ENCODE assay signal across 21 cellular contexts in genomic region chr6:166413491-166413951, GRCh38. TPM values are rescaled to one million over a fixed set of nuclear protein-coding genes. Genes with fewer than 3 reads are reported as not detected.
DNase-seq lines count a peak whose midpoint lies in the region; ATAC-seq and TF ChIP-seq lines count a peak whose summit lies in the region.
"Had no signal": no experiment of that assay in that cellular context is flagged by ENCODE, and none has a peak within 500 bp of the region (broad histone marks: within the 10 kb centered on the region; RNA-seq: fewer than 3 reads in every experiment).

No MANE protein-coding gene starts in this region.

- no peak overlapping the region for H2BK12ac ChIP-seq in neuronal stem cell (ENCODE audit: low read length)

- peak overlapping the region; percentile 95 for H3K23ac ChIP-seq in neuronal stem cell (ENCODE audit: low read depth, low read length, poor library complexity)

- H3K4me1 ChIP-seq in CD4-positive, alpha-beta memory T cell (ENCODE audit: insufficient read depth, low read length), result peaks cover 85% of the 10 kb centered on the region
- peaks cover 0 to 2% of the 10 kb centered on the region in 2 donors for H3K4me1 ChIP-seq in neuronal stem cell (ENCODE audit: control insufficient read depth in 2 of 2, insufficient read depth in 1 of 2, low read depth in 1 of 2, low read length in 2 of 2)
- no peaks in the 10 kb centered on the region for H3K4me1 ChIP-seq in colonic mucosa
- no peaks in the 10 kb centered on the region for H3K4me1 ChIP-seq in vagina

- no peaks in the 10 kb centered on the region for H3K79me1 ChIP-seq in neuronal stem cell (ENCODE audit: low read depth, low read length)

- no peak for ATAC-seq in activated T-cell treated with anti-CD3 and anti-CD28 coated beads, Interleukin-2, amount 50 U/mL, for 4 hours
- ATAC-seq in T-helper 17 cell, result peak; percentile 29
- ATAC-seq: PC-3 had no signal

- WGBS in neuronal stem cell (ENCODE audit: extremely low coverage in 2 of 2, insufficient read length in 2 of 2, insufficient replicate concordance in 1 of 2), 2 donors, result no CpG with 5 or more reads among the region's 17 CpGs

- H3K9ac ChIP-seq in neuronal stem cell (ENCODE audit: low read depth, low read length, poor library complexity) (no peak overlapping the region), colonic mucosa (ENCODE audit: low read depth in 2 of 2, low read length in 2 of 2) (no peak overlapping the region)
- H3K9ac ChIP-seq: BLaER1 had no signal

- POLR2A ChIA-PET in CD4-positive, alpha-beta memory T cell (lab: Charles Lee; ENCODE audit: partially characterized antibody), result interaction anchor here (1.3 to 2.1 kb wide), 2 partner anchors 22 to 75 kb away, joined by 4 to 6 read pairs; no protein-coding TSS in a partner anchor

- H3K36me3 ChIP-seq in CD4-positive, alpha-beta memory T cell (ENCODE audit: insufficient read depth, low read length), result no peaks in the 10 kb centered on the region
- peaks cover 19 to 56% of the 10 kb centered on the region in 2 donors for H3K36me3 ChIP-seq in neuronal stem cell (replicated peaks in 1 of 2; ENCODE audit: control insufficient read depth in 2 of 2, insufficient read depth in 2 of 2, low read length in 2 of 2)
- H3K36me3 ChIP-seq in colonic mucosa, result no peaks in the 10 kb centered on the region
- H3K36me3 ChIP-seq in vagina, result peaks cover 0 to 30% of the 10 kb centered on the region in 2 donors
- H3K36me3 ChIP-seq: BLaER1 had no signal

- no peak overlapping the region for H3K27ac Mint-ChIP-seq in activated T-cell treated with anti-CD3 and anti-CD28 coated beads, Interleukin-2, amount 50 U/mL, for 24 hours
- H3K27ac Mint-ChIP-seq in CD4-positive, alpha-beta memory T cell, result peak overlapping the region; percentile 70 to 99 (median 78)
- H3K27ac Mint-ChIP-seq in T-helper 17 cell (peak overlapping the region; percentile 89), HFFc6 (no peak overlapping the region)

- TF ChIP-seq CTCF in colonic mucosa (IDR thresholded peaks at IDR 0.05) (no peak), vagina (IDR thresholded peaks at IDR 0.05) (no peak), HFFc6 (IDR thresholded peaks at IDR 0.05) (no peak)

- H3K36me3 Mint-ChIP-seq in activated T-cell treated with anti-CD3 and anti-CD28 coated beads, Interleukin-2, amount 50 U/mL, for 4 hours (ENCODE audit: insufficient read depth), result peaks cover 1% of the 10 kb centered on the region
- peaks cover 6% of the 10 kb centered on the region for H3K36me3 Mint-ChIP-seq in activated T-cell treated with anti-CD3 and anti-CD28 coated beads, Interleukin-2, amount 50 U/mL, for 24 hours (ENCODE audit: low read depth)
- H3K36me3 Mint-ChIP-seq in CD4-positive, alpha-beta memory T cell, result peaks cover 15 to 18% of the 10 kb centered on the region in 2 donors
- peaks cover 10% of the 10 kb centered on the region for H3K36me3 Mint-ChIP-seq in T-helper 17 cell (ENCODE audit: low read depth)
- H3K36me3 Mint-ChIP-seq in HFFc6 (ENCODE audit: low read depth), result no peaks in the 10 kb centered on the region; the same call in 1 of the 2 replicates

- TF ChIP-seq POLR2A in vagina (IDR thresholded peaks at IDR 0.05), result no peak

- no peaks in the 10 kb centered on the region for H3K9me3 ChIP-seq in CD4-positive, alpha-beta memory T cell (ENCODE audit: control insufficient read depth in 1 of 2, low read length in 2 of 2)
- no peaks in the 10 kb centered on the region for H3K9me3 ChIP-seq in T-helper 17 cell (ENCODE audit: control insufficient read depth, low read length, poor library complexity, severe bottlenecking)
- peaks cover 0 to 8% of the 10 kb centered on the region in 2 donors for H3K9me3 ChIP-seq in neuronal stem cell (replicated peaks in 1 of 2; ENCODE audit: control insufficient read depth in 2 of 2, insufficient read depth in 1 of 2, low read depth in 1 of 2, low read length in 2 of 2)
- H3K9me3 ChIP-seq in colonic mucosa, result no peaks in the 10 kb centered on the region
- no peaks in the 10 kb centered on the region for H3K9me3 ChIP-seq in vagina
- H3K9me3 ChIP-seq: BLaER1 had no signal

- peak overlapping the region; percentile 38 for H3K14ac ChIP-seq in neuronal stem cell (ENCODE audit: low read length)

- H2AFZ ChIP-seq in neuronal stem cell (ENCODE audit: low read length), result no peak overlapping the region

- CTCF ChIA-PET in CD4-positive, alpha-beta memory T cell (lab: Charles Lee; ENCODE audit: partially characterized antibody), result interaction anchor here (1.0 to 4.9 kb wide), 3 partner anchors 13 to 32 kb away, joined by 3 to 31 read pairs (median 6); no protein-coding TSS in a partner anchor

- H3K4ac ChIP-seq in neuronal stem cell (ENCODE audit: low read length), result no peak overlapping the region

- peak overlapping the region; percentile 16 for H3K4me3 Mint-ChIP-seq in activated T-cell treated with anti-CD3 and anti-CD28 coated beads, Interleukin-2, amount 50 U/mL, for 4 hours
- H3K4me3 Mint-ChIP-seq in activated T-cell treated with anti-CD3 and anti-CD28 coated beads, Interleukin-2, amount 50 U/mL, for 24 hours, result no peak overlapping the region
- peak overlapping the region; percentile 31 to 85 (median 66) for H3K4me3 Mint-ChIP-seq in CD4-positive, alpha-beta memory T cell
- peak overlapping the region; percentile 68 for H3K4me3 Mint-ChIP-seq in T-helper 17 cell
- no peak overlapping the region for H3K4me3 Mint-ChIP-seq in HFFc6

- H3K9me3 Mint-ChIP-seq in activated T-cell treated with anti-CD3 and anti-CD28 coated beads, Interleukin-2, amount 50 U/mL, for 4 hours, result peaks cover 6% of the 10 kb centered on the region
- peaks cover 13% of the 10 kb centered on the region for H3K9me3 Mint-ChIP-seq in activated T-cell treated with anti-CD3 and anti-CD28 coated beads, Interleukin-2, amount 50 U/mL, for 24 hours
- peaks cover 2 to 15% (median 6%) of the 10 kb centered on the region in 8 donors for H3K9me3 Mint-ChIP-seq in CD4-positive, alpha-beta memory T cell
- peaks cover 5% of the 10 kb centered on the region; the same call in 1 of the 2 replicates for H3K9me3 Mint-ChIP-seq in HFFc6

- H4K91ac ChIP-seq in neuronal stem cell (ENCODE audit: low read depth, low read length, poor library complexity), result no peak overlapping the region

- H2BK5ac ChIP-seq in neuronal stem cell (ENCODE audit: low read length), result peak overlapping the region; percentile 66

- no peak overlapping the region for H3K27ac ChIP-seq in CD4-positive, alpha-beta memory T cell (ENCODE audit: low read depth, low read length)
- H3K27ac ChIP-seq in neuronal stem cell (replicated peaks; ENCODE audit: low read length), result no peak overlapping the region
- no peak overlapping the region for H3K27ac ChIP-seq in colonic mucosa
- H3K27ac ChIP-seq in vagina, result no peak overlapping the region
- H3K27ac ChIP-seq: BLaER1, RWPE1 had no signal

- no peak overlapping the region for H2BK120ac ChIP-seq in neuronal stem cell (ENCODE audit: low read depth, low read length)

- intact Hi-C loops in CD4-positive, alpha-beta memory T cell (cut with micrococcal nuclease), result loop anchor here (10.0 kb wide), 2 partner anchors 541 to 711 kb away; partner anchors contain the start of genes CCR6 and RNASET2
- intact Hi-C loops in colonic mucosa (cut with DNase I), result no loop called here
- intact Hi-C loops in vagina (cut with DNase I), result no loop called here

- H3K18ac ChIP-seq in neuronal stem cell (ENCODE audit: low read length), result peak overlapping the region; percentile 17

- no peak overlapping the region for H3K4me2 ChIP-seq in neuronal stem cell (ENCODE audit: insufficient read depth, low read length, poor library complexity, severe bottlenecking)
- H3K4me2 ChIP-seq: BLaER1 had no signal

- no peak overlapping the region for H2BK15ac ChIP-seq in neuronal stem cell (ENCODE audit: low read length)

- no peak overlapping the region for H2AK5ac ChIP-seq in neuronal stem cell (ENCODE audit: low read depth, low read length)

- no peak overlapping the region for H4K8ac ChIP-seq in neuronal stem cell (ENCODE audit: low read depth, low read length)

- H3K4me3 ChIP-seq in CD4-positive, alpha-beta memory T cell (ENCODE audit: low read length in 2 of 2), result no peak overlapping the region
- H3K4me3 ChIP-seq in neuronal stem cell (ENCODE audit: low read length in 2 of 2), result no peak overlapping the region
- H3K4me3 ChIP-seq in colonic mucosa, result no peak overlapping the region
- H3K4me3 ChIP-seq in vagina, result no peak overlapping the region
- H3K4me3 ChIP-seq: BLaER1 had no signal

- H3K27me3 ChIP-seq in CD4-positive, alpha-beta memory T cell (ENCODE audit: insufficient read depth, low read length), result no peaks in the 10 kb centered on the region
- H3K27me3 ChIP-seq in neuronal stem cell (ENCODE audit: control insufficient read depth in 3 of 3, insufficient read depth in 3 of 3, low read depth in 1 of 3, low read length in 3 of 3) (peaks cover 0 to 6% (median 0%) of the 10 kb centered on the region in 3 experiments), colonic mucosa (no peaks in the 10 kb centered on the region), vagina (no peaks in the 10 kb centered on the region)
- H3K27me3 ChIP-seq: BLaER1 had no signal

- H3K27me3 Mint-ChIP-seq in activated T-cell treated with anti-CD3 and anti-CD28 coated beads, Interleukin-2, amount 50 U/mL, for 4 hours (ENCODE audit: low read depth), result peaks cover 2% of the 10 kb centered on the region
- H3K27me3 Mint-ChIP-seq in activated T-cell treated with anti-CD3 and anti-CD28 coated beads, Interleukin-2, amount 50 U/mL, for 24 hours, result no peaks in the 10 kb centered on the region
- H3K27me3 Mint-ChIP-seq in CD4-positive, alpha-beta memory T cell, result peaks cover 0 to 4% of the 10 kb centered on the region in 2 donors
- no peaks in the 10 kb centered on the region for H3K27me3 Mint-ChIP-seq in T-helper 17 cell
- peaks cover 4% of the 10 kb centered on the region; the same call in 1 of the 2 replicates for H3K27me3 Mint-ChIP-seq in HFFc6 (ENCODE audit: insufficient read depth)

- H3K4me1 Mint-ChIP-seq in activated T-cell treated with anti-CD3 and anti-CD28 coated beads, Interleukin-2, amount 50 U/mL, for 4 hours (ENCODE audit: low read depth), result peaks cover 83% of the 10 kb centered on the region
- H3K4me1 Mint-ChIP-seq in activated T-cell treated with anti-CD3 and anti-CD28 coated beads, Interleukin-2, amount 50 U/mL, for 24 hours (ENCODE audit: low read depth), result peaks cover 82% of the 10 kb centered on the region
- H3K4me1 Mint-ChIP-seq in CD4-positive, alpha-beta memory T cell, result peaks cover 61 to 94% (median 78%) of the 10 kb centered on the region in 4 donors
- H3K4me1 Mint-ChIP-seq in T-helper 17 cell (peaks cover 59% of the 10 kb centered on the region), HFFc6 (ENCODE audit: low read depth) (no peaks in the 10 kb centered on the region)

- DNase-seq in activated T-cell treated with anti-CD3 and anti-CD28 coated beads, Interleukin-2, amount 50 U/mL, for 4 hours, result no peak
- DNase-seq in activated T-cell treated with anti-CD3 and anti-CD28 coated beads, Interleukin-2, amount 50 U/mL, for 24 hours, result no peak
- DNase-seq in CD4-positive, alpha-beta memory T cell, result peak in 4 of 5 donors; percentile 24 to 58 (median 38)
- DNase-seq in T-helper 17 cell (no peak), neuronal stem cell (ENCODE audit: low spot score) (no peak), colonic mucosa (no peak), vagina (ENCODE audit: extremely low spot score in 2 of 2) (no peak), HFFc6 (no peak)
- DNase-seq: DMS79 treated with DMSO at 0.1 percent for 48 hours, KBM-7, MV-4-11, NCI-H1417, NCI-H187, NCI-H2107, NCI-H226, NCI-H524, NCI-H82, PC-3, SIG-M5 had no signal

RNA-seq across cellular contexts. Expression of gene MPC1, which starts 30.8 kb away (rescaled TPM):
- total RNA-seq in activated T-cell treated with anti-CD3 and anti-CD28 coated beads, Interleukin-2, amount 50 U/mL, for 4 hours, result 10 to 100 TPM; 17.9 to 24.6 (median 24.0) TPM
- total RNA-seq in CD4-positive, alpha-beta memory T cell, result 10 to 100 TPM; 33.1 to 34.7 TPM
- polyA plus RNA-seq in CD4-positive, alpha-beta memory T cell, result 10 to 100 TPM; 57.2 to 85.0 TPM
- total RNA-seq in T-helper 17 cell, result 10 to 100 TPM; 21.6 to 22.1 TPM
- polyA plus RNA-seq in neuronal stem cell (2013, experiment 1 of 2), result 20.2 TPM
- 21.1 TPM for polyA plus RNA-seq in neuronal stem cell (2013, experiment 2 of 2)
- total RNA-seq in colonic mucosa, result 100 to 1,000 TPM in 1 of 2 donors, 10 to 100 TPM in 1; 93.7 to 144 TPM
- total RNA-seq in vagina, result 44.0 TPM
- total RNA-seq in HFFc6 (2021; fragmentation: NEBNext Ultra II Directional; extraction: Animal tissue kit (Norgen Biotek cat#: 25700)), result 10 to 100 TPM; 21.7 to 24.5 (median 22.9) TPM

Comparison
In these comparisons a context has a peak if more than half of its experiments do, and no peak if none do; other contexts are left out.
1. H3K4me3 Mint-ChIP-seq: peak in activated T-cell treated with anti-CD3 and anti-CD28 coated beads, Interleukin-2, amount 50 U/mL, for 4 hours (single experiment), CD4-positive, alpha-beta memory T cell (8 of 8) and T-helper 17 cell (single experiment); none in activated T-cell treated with anti-CD3 and anti-CD28 coated beads, Interleukin-2, amount 50 U/mL, for 24 hours (single experiment) and HFFc6 (single experiment).
2. DNase-seq: peak in CD4-positive, alpha-beta memory T cell (4 of 5); none in activated T-cell treated with anti-CD3 and anti-CD28 coated beads, Interleukin-2, amount 50 U/mL, for 4 hours (single experiment), activated T-cell treated with anti-CD3 and anti-CD28 coated beads, Interleukin-2, amount 50 U/mL, for 24 hours (single experiment), T-helper 17 cell (0 of 3), neuronal stem cell (single experiment), colonic mucosa (single experiment), vagina (0 of 2) and HFFc6 (single experiment).
3. H3K27ac Mint-ChIP-seq: peak in CD4-positive, alpha-beta memory T cell (7 of 7) and T-helper 17 cell (single experiment); none in activated T-cell treated with anti-CD3 and anti-CD28 coated beads, Interleukin-2, amount 50 U/mL, for 24 hours (single experiment) and HFFc6 (single experiment).